Comparison of ENCODE assay signal across 25 cellular contexts in genomic region chr13:100403675-100404074, GRCh38.
"Had no signal": no experiment of that assay in that cellular context is flagged by ENCODE, and none has a peak within 500 bp of the region (broad histone marks: within the 10 kb centered on the region; RNA-seq: fewer than 3 reads in every experiment).

No MANE protein-coding gene starts in this region.

- H3K27me3 ChIP-seq: left lung, ovary, sigmoid colon, stomach, tibial artery had no signal

- H3K4me3 ChIP-seq: coronary artery, left lung, ovary, psoas muscle, sigmoid colon, stomach, tibial artery had no signal

- H3K27ac Mint-ChIP-seq: mesothelial cell of epicardium; nephron; stimulated activated effector memory CD8-positive, alpha-beta T cell treated with anti-CD3 and anti-CD28 coated beads, Interleukin-12 subunit alpha, Interleukin-12 subunit beta, amount 100 ng/mL, for 72 hours; type B pancreatic cell had no signal

- DNase-seq: dermis blood vessel endothelial cell; effector memory CD4-positive, alpha-beta T cell; left cardiac atrium; left lung; mesenchymal stem cell; naive thymus-derived CD4-positive, alpha-beta T cell; occipital lobe; ovary; posterior cingulate gyrus; psoas muscle; right cardiac atrium; sigmoid colon; stimulated activated CD4-positive, alpha-beta T cell treated with anti-CD3 and anti-CD28 coated beads, Interleukin-2, amount 100 ng/mL, for 24 hours; stimulated activated CD4-positive, alpha-beta T cell treated with anti-CD3 and anti-CD28 coated beads, Interleukin-4, amount 100 ng/mL, for 24 hours; stimulated activated naive CD4-positive, alpha-beta T cell treated with Interleukin-2 at 50 U/mL for 16 hours; stomach; tibial artery had no signal

- H3K27me3 Mint-ChIP-seq: naive thymus-derived CD4-positive, alpha-beta T cell; type B pancreatic cell had no signal

- FAIRE-seq: endometrium, frontal cortex, islet of Langerhans had no signal

- H3K4me1 Mint-ChIP-seq: mesothelial cell of epicardium; nephron; stimulated activated effector memory CD8-positive, alpha-beta T cell treated with anti-CD3 and anti-CD28 coated beads, Interleukin-12 subunit alpha, Interleukin-12 subunit beta, amount 100 ng/mL, for 72 hours had no signal

- H3K36me3 ChIP-seq: ovary had no signal

- H3K4me1 ChIP-seq: left lung, psoas muscle, sigmoid colon, stomach, tibial artery had no signal

- H3K4me3 Mint-ChIP-seq: mesothelial cell of epicardium; nephron; stimulated activated effector memory CD8-positive, alpha-beta T cell treated with anti-CD3 and anti-CD28 coated beads, Interleukin-12 subunit alpha, Interleukin-12 subunit beta, amount 100 ng/mL, for 72 hours; type B pancreatic cell had no signal

- H3K27ac ChIP-seq: coronary artery, left lung, ovary, psoas muscle, sigmoid colon, stomach, tibial artery had no signal

- H3K36me3 Mint-ChIP-seq: stimulated activated effector memory CD8-positive, alpha-beta T cell treated with anti-CD3 and anti-CD28 coated beads, Interleukin-12 subunit alpha, Interleukin-12 subunit beta, amount 100 ng/mL, for 72 hours had no signal
